In genomic region chr19:6086081-6086858, GRCh38 we compare ENCODE assay signal across 11 cellular contexts. TPM values are rescaled to one million over a fixed set of nuclear protein-coding genes. Genes with fewer than 3 reads are reported as not detected.
A peak's percentile ranks its signal among the peaks of the same experiment; 100 is the strongest.
DNase-seq lines count a peak whose midpoint lies in the region; ATAC-seq, FAIRE-seq and TF ChIP-seq lines count a peak whose summit lies in the region.
"Had no signal": no experiment of that assay in that cellular context is flagged by ENCODE, and none has a peak within 500 bp of the region (broad histone marks: within the 10 kb centered on the region; RNA-seq: fewer than 3 reads in every experiment).

No MANE protein-coding gene starts in this region.

- H4K12ac ChIP-seq in trophoblast cell (ENCODE audit: low read depth, low read length) = no peak overlapping the region

- peak; percentile 81 for FAIRE-seq in endothelial cell of umbilical vein (lab: Jason Lieb, UNC)

- no peak for ATAC-seq in HG03280 (IDR thresholded peaks at IDR 0.05; ENCODE audit: unreplicated experiment)
- no peak for ATAC-seq in GM21825 (IDR thresholded peaks at IDR 0.05; ENCODE audit: unreplicated experiment)
- no peak for ATAC-seq in HG03342 (IDR thresholded peaks at IDR 0.05; ENCODE audit: unreplicated experiment)

- TF ChIP-seq CTCF in DOHH2 (IDR thresholded peaks at IDR 0.05; ENCODE audit: low read depth, low read length, poor library complexity, severe bottlenecking) (no peak), OCI-LY1 (IDR thresholded peaks at IDR 0.05; ENCODE audit: low read length) (no peak), endothelial cell of umbilical vein (IDR thresholded peaks at IDR 0.05; ENCODE audit: extremely low read depth in 1 of 2, insufficient read depth in 1 of 2, low read depth in 1 of 2, low read length in 2 of 2) (no peak)

- H2AK5ac ChIP-seq in trophoblast cell (ENCODE audit: low read length) = no peak overlapping the region

- H3K9me2 ChIP-seq in DOHH2 (replicated peaks; ENCODE audit: control insufficient read depth, low read length) (no peaks in the 10 kb centered on the region), OCI-LY1 (ENCODE audit: low read depth, low read length) (no peaks in the 10 kb centered on the region)

- POLR2A ChIA-PET in endothelial cell of umbilical vein (lab: Charles Lee) = no interaction called here

- H3K9me1 ChIP-seq in endothelial cell of umbilical vein (replicated peaks; ENCODE audit: control insufficient read depth, extremely low read depth, insufficient read depth, low read length) = no peaks in the 10 kb centered on the region

- no peak overlapping the region for H2BK120ac ChIP-seq in trophoblast cell (ENCODE audit: insufficient read depth, low read length, poor library complexity)

- no peaks in the 10 kb centered on the region for H3K9me3 ChIP-seq in DOHH2 (ENCODE audit: control insufficient read depth, insufficient read depth, low read length)
- no peaks in the 10 kb centered on the region for H3K9me3 ChIP-seq in OCI-LY1 (ENCODE audit: low read length)
- no peaks in the 10 kb centered on the region for H3K9me3 ChIP-seq in endothelial cell of umbilical vein (replicated peaks; ENCODE audit: control insufficient read depth, insufficient read depth, low read length)
- H3K9me3 ChIP-seq in trophoblast cell (ENCODE audit: insufficient read depth, low read depth, low read length) = no peaks in the 10 kb centered on the region
- H3K9me3 ChIP-seq: thyroid gland had no signal

- H3K14ac ChIP-seq in trophoblast cell (ENCODE audit: low read length) = no peak overlapping the region

- no peak overlapping the region for H4K91ac ChIP-seq in trophoblast cell (ENCODE audit: low read depth, low read length)

- no peak overlapping the region for H3K4ac ChIP-seq in trophoblast cell (ENCODE audit: low read depth, low read length)

- H2AFZ ChIP-seq in OCI-LY1 (ENCODE audit: low read length) = no peak overlapping the region
- no peak overlapping the region for H2AFZ ChIP-seq in endothelial cell of umbilical vein (ENCODE audit: low read depth, low read length)
- no peak overlapping the region for H2AFZ ChIP-seq in trophoblast cell (ENCODE audit: insufficient read depth, low read length, poor library complexity)

- no peak for TF ChIP-seq POLR2A in endothelial cell of umbilical vein (IDR thresholded peaks at IDR 0.05; ENCODE audit: low read depth, low read length)

- H3K79me2 ChIP-seq in DOHH2 (ENCODE audit: control insufficient read depth, low read length) = no peaks in the 10 kb centered on the region
- no peaks in the 10 kb centered on the region for H3K79me2 ChIP-seq in OCI-LY1 (ENCODE audit: insufficient read depth, low read length)
- peaks cover 19% of the 10 kb centered on the region for H3K79me2 ChIP-seq in endothelial cell of umbilical vein (ENCODE audit: control insufficient read depth, insufficient read depth, low read length)
- H3K79me2 ChIP-seq in trophoblast cell (ENCODE audit: control insufficient read depth, insufficient read depth, low read length, poor library complexity) = no peaks in the 10 kb centered on the region

- H2BK5ac ChIP-seq in trophoblast cell (ENCODE audit: low read depth, low read length, poor library complexity) = no peak overlapping the region

- BruUV-seq in endothelial cell of umbilical vein (replicated peaks; lab: Mats Ljungman, UMichigan) = no TSS peak

- no peaks in the 10 kb centered on the region for H3K36me3 ChIP-seq in DOHH2 (ENCODE audit: control insufficient read depth, low read length)
- no peaks in the 10 kb centered on the region for H3K36me3 ChIP-seq in OCI-LY1 (ENCODE audit: insufficient read depth, low read length)
- H3K36me3 ChIP-seq in endothelial cell of umbilical vein (ENCODE audit: control insufficient read depth in 2 of 2, extremely low read depth in 1 of 2, insufficient read depth in 2 of 2, low read length in 2 of 2) = no peaks in the 10 kb centered on the region
- H3K36me3 ChIP-seq in trophoblast cell (ENCODE audit: control insufficient read depth in 1 of 2, insufficient read depth in 2 of 2, low read length in 2 of 2) = no peaks in the 10 kb centered on the region
- H3K36me3 ChIP-seq: cardiac muscle cell, thyroid gland had no signal

- H3K4me2 ChIP-seq in DOHH2 (ENCODE audit: low read length) (peak overlapping the region; percentile 15), OCI-LY1 (ENCODE audit: low read length) (peak overlapping the region; percentile 17; the same call in 1 of the 2 replicates), endothelial cell of umbilical vein (ENCODE audit: insufficient read depth, low read length) (no peak overlapping the region), trophoblast cell (ENCODE audit: low read length) (no peak overlapping the region)

- no peaks in the 10 kb centered on the region for H4K20me1 ChIP-seq in DOHH2 (ENCODE audit: control insufficient read depth, insufficient read depth, low read depth, low read length)
- no peaks in the 10 kb centered on the region for H4K20me1 ChIP-seq in OCI-LY1 (ENCODE audit: insufficient read depth, low read length)
- no peaks in the 10 kb centered on the region for H4K20me1 ChIP-seq in endothelial cell of umbilical vein (replicated peaks; ENCODE audit: control insufficient read depth, extremely low read depth, insufficient read depth, low read length)

- H4K8ac ChIP-seq in trophoblast cell (ENCODE audit: low read depth, low read length) = no peak overlapping the region

- H3K18ac ChIP-seq in trophoblast cell (ENCODE audit: low read length) = no peak overlapping the region

- H3K9ac ChIP-seq in OCI-LY1 (ENCODE audit: low read length) (no peak overlapping the region), endothelial cell of umbilical vein (replicated peaks; ENCODE audit: extremely low read depth, insufficient read depth, low read length) (no peak overlapping the region), trophoblast cell (ENCODE audit: low read length) (no peak overlapping the region)

- intact Hi-C loops in endothelial cell of umbilical vein (cut with micrococcal nuclease) = no loop called here

- H3K23ac ChIP-seq in trophoblast cell (ENCODE audit: low read length) = no peak overlapping the region

- H3F3A ChIP-seq in DOHH2 (ENCODE audit: control insufficient read depth, insufficient read depth) = no peaks in the 10 kb centered on the region
- no peaks in the 10 kb centered on the region for H3F3A ChIP-seq in OCI-LY1 (ENCODE audit: insufficient read depth, low read length)

- H3K79me1 ChIP-seq in trophoblast cell (ENCODE audit: low read length) = peaks cover 4% of the 10 kb centered on the region

- H2BK12ac ChIP-seq in trophoblast cell (ENCODE audit: low read length) = no peak overlapping the region

- H3K4me1 ChIP-seq in DOHH2 (ENCODE audit: control insufficient read depth, low read length) (peaks cover 20% of the 10 kb centered on the region), OCI-LY1 (ENCODE audit: insufficient read depth, low read length, severe bottlenecking) (peaks cover 14% of the 10 kb centered on the region), endothelial cell of umbilical vein (ENCODE audit: control insufficient read depth, extremely low read depth, insufficient read depth, low read length) (peaks cover 37% of the 10 kb centered on the region), trophoblast cell (ENCODE audit: control insufficient read depth in 1 of 2, insufficient read depth in 2 of 2, low read length in 2 of 2) (peaks cover 11 to 13% of the 10 kb centered on the region in 2 experiments)

- H3K27ac ChIP-seq in DOHH2 (ENCODE audit: low read depth, low read length) (no peak overlapping the region), OCI-LY1 (ENCODE audit: low read depth, low read length, poor library complexity, severe bottlenecking) (no peak overlapping the region), endothelial cell of umbilical vein (ENCODE audit: insufficient read depth, low read depth, low read length) (peak overlapping the region; percentile 78), trophoblast cell (ENCODE audit: low read depth, low read length) (no peak overlapping the region)
- H3K27ac ChIP-seq: cardiac muscle cell, HL-60 had no signal

- CTCF ChIA-PET in endothelial cell of umbilical vein (lab: Charles Lee) = interaction anchor here (0.7 to 2.2 kb wide), 4 partner anchors 24 to 268 kb away, joined by 3 to 10 read pairs (median 8); no protein-coding TSS in a partner anchor

- DNase-seq in endothelial cell of umbilical vein (ENCODE audit: low read depth, low spot score) (peak; percentile 70), trophoblast cell (peak; percentile 64 to 76), NCI-H1105 (lab: John Stamatoyannopoulos, UW) (no peak)
- DNase-seq: thyroid gland had no signal

- WGBS in trophoblast cell (ENCODE audit: extremely low coverage, insufficient coverage, insufficient read length) = no CpG with 5 or more reads among the region's 12 CpGs

- dilution Hi-C loops in endothelial cell of umbilical vein (cut with MboI; ENCODE audit: extremely low pct_ligation_motif_present, low sequenced_read_pairs) = no loop called here

- no peak overlapping the region for H3K4me3 ChIP-seq in DOHH2 (ENCODE audit: low read length)
- no peak overlapping the region for H3K4me3 ChIP-seq in OCI-LY1 (ENCODE audit: low read depth, low read length, poor library complexity, severe bottlenecking)
- H3K4me3 ChIP-seq in endothelial cell of umbilical vein (replicated peaks in 1 of 3; ENCODE audit: insufficient read depth in 1 of 3, low read depth in 1 of 3, low read length in 3 of 3) = no peak overlapping the region
- no peak overlapping the region for H3K4me3 ChIP-seq in trophoblast cell (ENCODE audit: low read depth, low read length)
- H3K4me3 ChIP-seq: cardiac muscle cell, thyroid gland had no signal

- H3K27me3 ChIP-seq in DOHH2 (ENCODE audit: control insufficient read depth, low read length) (peaks cover 30% of the 10 kb centered on the region), OCI-LY1 (ENCODE audit: insufficient read depth, low read length) (peaks cover 4% of the 10 kb centered on the region; the same call in 1 of the 2 replicates), endothelial cell of umbilical vein (ENCODE audit: control insufficient read depth in 2 of 2, insufficient read depth in 2 of 2, low read length in 2 of 2) (no peaks in the 10 kb centered on the region), trophoblast cell (ENCODE audit: insufficient read depth, low read length) (peaks cover 3% of the 10 kb centered on the region)
- H3K27me3 ChIP-seq: cardiac muscle cell, thyroid gland had no signal

RNA-seq across cellular contexts. Expression of gene RFX2, which starts 24.0 kb away (rescaled TPM):
- total RNA-seq in endothelial cell of umbilical vein = 16.1 and 16.2 TPM in 2 replicates
- polyA plus RNA-seq in endothelial cell of umbilical vein = 19.0 and 20.6 TPM in 2 replicates
- 11.3 and 15.3 TPM in 2 replicates for polyA plus RNA-seq in endothelial cell of umbilical vein (2011; cell fraction: cytosol; rRNA removed)
- 21.1 and 23.5 TPM in 2 replicates for polyA plus RNA-seq in endothelial cell of umbilical vein (2011; cell fraction: nucleus; rRNA removed)
- polyA plus RNA-seq in endothelial cell of umbilical vein (2012) = 7.6 and 11.4 TPM in 2 replicates
- polyA minus RNA-seq in endothelial cell of umbilical vein = 15.6 and 17.3 TPM in 2 replicates
- 3.7 TPM for polyA minus RNA-seq in endothelial cell of umbilical vein (2011; cell fraction: cytosol; rRNA and poly(A)+ RNA removed)
- polyA minus RNA-seq in endothelial cell of umbilical vein (2011; cell fraction: nucleus; rRNA and poly(A)+ RNA removed) = 21.1 and 28.7 TPM in 2 replicates
- 2.4 and 2.9 TPM in 2 replicates for polyA plus RNA-seq in trophoblast cell (2013)

RNA-seq across cellular contexts. Expression of gene ACSBG2, which starts 49.2 kb away (rescaled TPM):
- not detected in 2 replicates for total RNA-seq in endothelial cell of umbilical vein
- not detected in 2 replicates for polyA plus RNA-seq in endothelial cell of umbilical vein
- not detected in 2 replicates for polyA plus RNA-seq in endothelial cell of umbilical vein (2011; cell fraction: cytosol; rRNA removed)
- polyA plus RNA-seq in endothelial cell of umbilical vein (2011; cell fraction: nucleus; rRNA removed) = not detected in 2 replicates
- not detected in 2 replicates for polyA plus RNA-seq in endothelial cell of umbilical vein (2012)
- not detected in 2 replicates for polyA minus RNA-seq in endothelial cell of umbilical vein
- polyA minus RNA-seq in endothelial cell of umbilical vein (2011; cell fraction: cytosol; rRNA and poly(A)+ RNA removed) = not detected
- not detected in 2 replicates for polyA minus RNA-seq in endothelial cell of umbilical vein (2011; cell fraction: nucleus; rRNA and poly(A)+ RNA removed)
- polyA plus RNA-seq in trophoblast cell (2013) = not detected in 2 replicates
- total RNA-seq: cardiac muscle cell had no signal
- polyA plus RNA-seq: cardiac muscle cell had no signal

Comparison
In these comparisons a context has a peak if more than half of its experiments do, and no peak if none do; other contexts are left out.
1. H3K4me2 ChIP-seq: peak in DOHH2 (single experiment) and OCI-LY1 (single experiment); none in endothelial cell of umbilical vein (single experiment) and trophoblast cell (single experiment).